ENCODE assay signal across 1 cellular context in genomic region chr1:189431437-189431836, GRCh38.
TF ChIP-seq lines count a peak whose summit lies in the region.

No MANE protein-coding gene starts in this region.

TF ChIP-seq in IMR-90, 13 proteins besides CTCF, POLR2A, EP300 and RAD21:
- TF ChIP-seq RFX5 (IDR thresholded peaks at IDR 0.05; ENCODE audit: low read depth, low read length) (no peak), FOS (IDR thresholded peaks at IDR 0.05; ENCODE audit: low read depth, low read length) (no peak), CEBPB (IDR thresholded peaks at IDR 0.05; ENCODE audit: low read depth, low read length) (peak; percentile 74), SMC3 (IDR thresholded peaks at IDR 0.05; ENCODE audit: low read depth, low read length) (no peak)
